In the genomic region with DNA sequence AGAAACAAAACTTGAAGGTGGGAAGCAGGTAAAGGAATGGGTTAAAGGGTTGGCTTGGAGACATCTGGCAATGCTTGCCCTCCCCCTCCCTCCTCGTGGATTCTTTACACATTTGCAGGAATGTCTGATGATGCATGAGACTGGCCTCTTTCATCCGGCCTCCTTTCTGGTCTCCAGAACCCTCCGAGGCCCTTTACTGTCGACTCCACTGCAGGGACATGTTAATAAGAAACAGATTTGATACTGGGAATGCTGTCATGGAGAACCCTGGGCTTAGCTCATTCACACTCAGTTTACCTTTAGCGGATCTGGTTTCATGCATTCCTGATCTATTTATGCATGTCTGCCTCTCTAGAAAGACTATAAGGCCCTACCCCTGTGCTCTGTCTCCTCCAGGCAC, we compare ENCODE assay signal across 10 cellular contexts.
DNase-seq lines count a peak whose midpoint lies in the region; ATAC-seq and TF ChIP-seq lines count a peak whose summit lies in the region.
"Had no signal": no experiment of that assay in that cellular context is flagged by ENCODE, and none has a peak within 500 bp of the region (broad histone marks: within the 10 kb centered on the region; RNA-seq: fewer than 3 reads in every experiment).

No MANE protein-coding gene starts in this region.

- no peaks in the 10 kb centered on the region for H3K4me1 Mint-ChIP-seq in activated CD4-positive, alpha-beta T cell treated with anti-CD3 and anti-CD28 coated beads, Interleukin-2, amount 10 ng/mL, durations not matched to agents 24 days and 14 days

- H3K79me2 ChIP-seq in MM.1S (ENCODE audit: low read length), result no peaks in the 10 kb centered on the region

- intact Hi-C loops in left lung (cut with DNase I), result no loop called here
- intact Hi-C loops in activated CD4-positive, alpha-beta T cell treated with anti-CD3 and anti-CD28 coated beads, Interleukin-2, amount 10 ng/mL, durations not matched to agents 24 days and 14 days (cut with micrococcal nuclease), result no loop called here

- no peaks in the 10 kb centered on the region for H3F3A ChIP-seq in MM.1S (ENCODE audit: insufficient read depth, low read length)

- ATAC-seq in left lung (peak; percentile 10), GM21447 (IDR thresholded peaks at IDR 0.05; ENCODE audit: unreplicated experiment) (no peak), HG03025 (IDR thresholded peaks at IDR 0.05; ENCODE audit: low FRiP score, unreplicated experiment) (no peak)

- no peak overlapping the region for H3K27ac Mint-ChIP-seq in activated CD4-positive, alpha-beta T cell treated with anti-CD3 and anti-CD28 coated beads, Interleukin-2, amount 10 ng/mL, durations not matched to agents 24 days and 14 days

- in situ Hi-C loops in astrocyte of the spinal cord (cut with HindIII; ENCODE audit: low sequenced_read_pairs), result no loop called here

- H2AFZ ChIP-seq in MM.1S (ENCODE audit: low read length), result no peak overlapping the region

- DNase-seq in AG10803 (ENCODE audit: low read depth) (peak; percentile 98), HT-29 (ENCODE audit: low spot score) (peak; percentile 21), astrocyte of the spinal cord (ENCODE audit: low read depth, low spot score) (peak; percentile 98), left lung (no peak), MM.1S (no peak)
- DNase-seq in activated CD4-positive, alpha-beta T cell treated with anti-CD3 and anti-CD28 coated beads, Interleukin-2, amount 10 ng/mL, durations not matched to agents 24 days and 14 days, result no peak
- DNase-seq: kidney had no signal

- no peaks in the 10 kb centered on the region for H3K9me2 ChIP-seq in MM.1S (replicated peaks; ENCODE audit: insufficient read depth, low read length)

- H3K9ac ChIP-seq in MM.1S (ENCODE audit: low read length), result no peak overlapping the region

- no peaks in the 10 kb centered on the region for H3K36me3 Mint-ChIP-seq in activated CD4-positive, alpha-beta T cell treated with anti-CD3 and anti-CD28 coated beads, Interleukin-2, amount 10 ng/mL, durations not matched to agents 24 days and 14 days (ENCODE audit: low read depth)

- no peak overlapping the region for H3K4me2 ChIP-seq in MM.1S (ENCODE audit: low read depth, low read length)

- no peaks in the 10 kb centered on the region for H4K20me1 ChIP-seq in MM.1S (ENCODE audit: insufficient read depth, low read length)

- peaks cover 0 to 2% of the 10 kb centered on the region in 2 donors for H3K4me1 ChIP-seq in left lung
- H3K4me1 ChIP-seq in MM.1S (ENCODE audit: low read length), result no peaks in the 10 kb centered on the region

- H3K27ac ChIP-seq in left lung (no peak overlapping the region), MM.1S (ENCODE audit: low read length) (no peak overlapping the region)

- TF ChIP-seq CTCF in AG10803 (conservative IDR thresholded peaks at IDR 0.05; ENCODE audit: low read length), result no peak
- no peak for TF ChIP-seq CTCF in astrocyte of the spinal cord (IDR thresholded peaks at IDR 0.05; ENCODE audit: low read depth, low read length)
- no peak for TF ChIP-seq CTCF in left lung (IDR thresholded peaks at IDR 0.05)
- TF ChIP-seq CTCF in MM.1S (IDR thresholded peaks at IDR 0.05; ENCODE audit: low read length), result no peak

- H3K4me3 ChIP-seq in AG10803 (ENCODE audit: low read length), result no peak overlapping the region
- no peak overlapping the region for H3K4me3 ChIP-seq in astrocyte of the spinal cord (ENCODE audit: low read depth, low read length)
- no peak overlapping the region for H3K4me3 ChIP-seq in left lung
- H3K4me3 ChIP-seq in MM.1S (ENCODE audit: low read length), result no peak overlapping the region
- H3K4me3 ChIP-seq: skin epidermis had no signal

- H3K27me3 Mint-ChIP-seq in activated CD4-positive, alpha-beta T cell treated with anti-CD3 and anti-CD28 coated beads, Interleukin-2, amount 10 ng/mL, durations not matched to agents 24 days and 14 days, result peaks cover 4% of the 10 kb centered on the region

- H3K36me3 ChIP-seq in left lung, result no peaks in the 10 kb centered on the region
- no peaks in the 10 kb centered on the region for H3K36me3 ChIP-seq in MM.1S (replicated peaks; ENCODE audit: insufficient read depth, low read length)

- H3K27me3 ChIP-seq in left lung, result no peaks in the 10 kb centered on the region
- no peaks in the 10 kb centered on the region for H3K27me3 ChIP-seq in MM.1S (replicated peaks; ENCODE audit: insufficient read depth, low read length)

- no peaks in the 10 kb centered on the region for H3K9me3 Mint-ChIP-seq in activated CD4-positive, alpha-beta T cell treated with anti-CD3 and anti-CD28 coated beads, Interleukin-2, amount 10 ng/mL, durations not matched to agents 24 days and 14 days

- H3K9me3 ChIP-seq in left lung (no peaks in the 10 kb centered on the region), MM.1S (replicated peaks; ENCODE audit: insufficient read depth, low read length) (no peaks in the 10 kb centered on the region)

- H3K4me3 Mint-ChIP-seq in activated CD4-positive, alpha-beta T cell treated with anti-CD3 and anti-CD28 coated beads, Interleukin-2, amount 10 ng/mL, durations not matched to agents 24 days and 14 days, result no peak overlapping the region

Comparison
In these comparisons a context has a peak if more than half of its experiments do, and no peak if none do; other contexts are left out.
1. DNase-seq: peak in AG10803 (single experiment), HT-29 (single experiment) and astrocyte of the spinal cord (single experiment); none in left lung (0 of 2), activated CD4-positive, alpha-beta T cell treated with anti-CD3 and anti-CD28 coated beads, Interleukin-2, amount 10 ng/mL, durations not matched to agents 24 days and 14 days (single experiment) and MM.1S (single experiment).